2 cellular contexts compared by ENCODE assay signal in genomic region chr10:3077506-3077905, GRCh38.
TF ChIP-seq lines count a peak whose summit lies in the region.

No MANE protein-coding gene starts in this region.

TF ChIP-seq in A549, 52 proteins besides CTCF, POLR2A, EP300 and RAD21:
- TF ChIP-seq, protein P1, sequence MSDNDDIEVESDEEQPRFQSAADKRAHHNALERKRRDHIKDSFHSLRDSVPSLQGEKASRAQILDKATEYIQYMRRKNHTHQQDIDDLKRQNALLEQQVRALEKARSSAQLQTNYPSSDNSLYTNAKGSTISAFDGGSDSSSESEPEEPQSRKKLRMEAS (IDR thresholded peaks at IDR 0.05): no peak
- TF ChIP-seq RNF2 (IDR thresholded peaks at IDR 0.05; ENCODE audit: borderline replicate concordance, low read depth) (no peak), ZC3H11A (IDR thresholded peaks at IDR 0.05) (no peak), PBX3 (IDR thresholded peaks at IDR 0.05) (no peak), ESRRA (IDR thresholded peaks at IDR 0.05; ENCODE audit: borderline replicate concordance, low read length) (no peak), PHF8 (IDR thresholded peaks at IDR 0.05; ENCODE audit: borderline replicate concordance, low read depth) (no peak), MAFK (IDR thresholded peaks at IDR 0.05; ENCODE audit: partially characterized antibody) (no peak), TP53 (CRISPR knock-in tag; IDR thresholded peaks at IDR 0.05) (no peak), NR3C1 (IDR thresholded peaks at IDR 0.05) (no peak), CBX2 (IDR thresholded peaks at IDR 0.05; ENCODE audit: borderline replicate concordance, low read depth) (no peak), HEYL (CRISPR knock-in tag; IDR thresholded peaks at IDR 0.05) (no peak), FOXS1 (CRISPR knock-in tag; IDR thresholded peaks at IDR 0.05) (no peak), BHLHE40 (IDR thresholded peaks at IDR 0.05; ENCODE audit: low read depth, low read length) (no peak), FOSB (CRISPR knock-in tag; IDR thresholded peaks at IDR 0.05) (no peak), SMC3 (IDR thresholded peaks at IDR 0.05) (no peak), HOXB5 (CRISPR knock-in tag; IDR thresholded peaks at IDR 0.05) (no peak), ELK1 (IDR thresholded peaks at IDR 0.05; ENCODE audit: low read depth, low read length) (no peak), TFCP2L1 (CRISPR knock-in tag; IDR thresholded peaks at IDR 0.05) (no peak), CHD2 (IDR thresholded peaks at IDR 0.05; ENCODE audit: low read length, partially characterized antibody) (no peak)

TF ChIP-seq in endothelial cell of umbilical vein, 7 proteins besides CTCF, POLR2A, EP300 and RAD21:
- TF ChIP-seq JUN (IDR thresholded peaks at IDR 0.05; ENCODE audit: borderline replicate concordance, insufficient read depth, insufficient read length, low read depth) (no peak), MYC (IDR thresholded peaks at IDR 0.05; ENCODE audit: low read depth, low read length) (no peak), EZH2 (IDR thresholded peaks at IDR 0.05; ENCODE audit: borderline replicate concordance, low read depth, low read length, severe bottlenecking) (no peak), POLR2AphosphoS5 (IDR thresholded peaks at IDR 0.05; ENCODE audit: insufficient read depth, low read depth, low read length) (no peak), GATA2 (IDR thresholded peaks at IDR 0.05; ENCODE audit: insufficient read depth, insufficient read length, low read depth, low read length) (no peak), FOS (IDR thresholded peaks at IDR 0.05; ENCODE audit: borderline replicate concordance, insufficient read depth, low read length) (no peak)
- TF ChIP-seq, protein P1 (IDR thresholded peaks at IDR 0.05; ENCODE audit: insufficient read depth, insufficient read length): no peak
